In genomic region chr7:83835424-83835823, GRCh38 we compare ENCODE assay signal across 27 cellular contexts.
A peak's percentile ranks its signal among the peaks of the same experiment; 100 is the strongest.
DNase-seq lines count a peak whose midpoint lies in the region; ATAC-seq and TF ChIP-seq lines count a peak whose summit lies in the region.
"Had no signal": no experiment of that assay in that cellular context is flagged by ENCODE, and none has a peak within 500 bp of the region (broad histone marks: within the 10 kb centered on the region; RNA-seq: fewer than 3 reads in every experiment).

No MANE protein-coding gene starts in this region.

- no peak for TF ChIP-seq CTCF in endodermal cell (conservative IDR thresholded peaks at IDR 0.05)
- TF ChIP-seq CTCF in retinal pigment epithelial cell (conservative IDR thresholded peaks at IDR 0.05; ENCODE audit: low read depth, low read length), result no peak

- DNase-seq in RPMI7951 (ENCODE audit: low read depth), result peak; percentile 3
- no peak for DNase-seq in endodermal cell
- peak; percentile 77 for DNase-seq in retinal pigment epithelial cell (ENCODE audit: low read depth)
- no peak for DNase-seq in NCI-H1092 treated with DMSO at 0.1 percent for 48 hours (lab: John Stamatoyannopoulos, UW)
- DNase-seq: activated CD4-positive, alpha-beta T cell treated with anti-CD3 and anti-CD28 coated beads, Interleukin-2, amount 10 ng/mL, durations not matched to agents 7 days and 5 days; activated gamma-delta T cell treated with Interleukin-2 at 50 U/mL for 16 hours; activated naive CD8-positive, alpha-beta T cell treated with anti-CD3 and anti-CD28 coated beads, Interleukin-2, amount 10 ng/mL, durations not matched to agents 7 days and 5 days; activated T-cell treated with anti-CD3 and anti-CD28 coated beads, Interleukin-2, amount 50 U/mL, for 48 hours; body of pancreas; C1 segment of cervical spinal cord; hypothalamus; immature natural killer cell; KBM-7; NCI-H2081 treated with DMSO at 0.1 percent for 48 hours; NCI-H2227 treated with DMSO at 0.1 percent for 48 hours; NCI-H526 treated with DMSO at 0.1 percent for 48 hours; nephron progenitor cell; stimulated activated CD4-positive, alpha-beta T cell treated with anti-CD3 and anti-CD28 coated beads, Interleukin-15, amount 100 ng/mL, for 24 hours; substantia nigra; T-helper 1 cell; upper lobe of left lung had no signal

- H3K36me3 ChIP-seq in HUES6 (ENCODE audit: control insufficient read depth, insufficient read depth, low read length), result no peaks in the 10 kb centered on the region
- H3K36me3 ChIP-seq in endodermal cell (ENCODE audit: control insufficient read depth, insufficient read depth, low read length), result no peaks in the 10 kb centered on the region
- H3K36me3 ChIP-seq: SJSA1, upper lobe of left lung had no signal

- no peak overlapping the region for H3K27ac Mint-ChIP-seq in endodermal cell
- H3K27ac Mint-ChIP-seq: activated CD4-positive, alpha-beta T cell treated with anti-CD3 and anti-CD28 coated beads, Interleukin-2, amount 10 ng/mL, durations not matched to agents 7 days and 5 days; activated naive CD8-positive, alpha-beta T cell treated with anti-CD3 and anti-CD28 coated beads, Interleukin-2, amount 10 ng/mL, durations not matched to agents 7 days and 5 days; immature natural killer cell; nephron progenitor cell; stimulated activated memory B cell treated with anti-CD40 and anti-IgM and Interleukin-4, amounts not matched to agents 10 μg/mL and 1 μg/mL and 100 μg/mL, for 72 hours had no signal

- no peaks in the 10 kb centered on the region for H3K36me3 Mint-ChIP-seq in endodermal cell (ENCODE audit: low read depth)
- H3K36me3 Mint-ChIP-seq: activated naive CD8-positive, alpha-beta T cell treated with anti-CD3 and anti-CD28 coated beads, Interleukin-2, amount 10 ng/mL, durations not matched to agents 7 days and 5 days; immature natural killer cell; stimulated activated memory B cell treated with anti-CD40 and anti-IgM and Interleukin-4, amounts not matched to agents 10 μg/mL and 1 μg/mL and 100 μg/mL, for 72 hours; WTC11 had no signal

- H3K9me3 ChIP-seq in HUES6 (ENCODE audit: control insufficient read depth, insufficient read depth, low read depth, low read length) (no peaks in the 10 kb centered on the region), endodermal cell (ENCODE audit: control insufficient read depth, low read length) (no peaks in the 10 kb centered on the region)
- H3K9me3 ChIP-seq: body of pancreas, SJSA1, upper lobe of left lung had no signal

- H3K4me1 ChIP-seq in HUES6 (ENCODE audit: control insufficient read depth, insufficient read depth, low read length), result peaks cover 43% of the 10 kb centered on the region
- H3K4me1 ChIP-seq in endodermal cell (ENCODE audit: control insufficient read depth, insufficient read depth, low read length), result peaks cover 13% of the 10 kb centered on the region
- H3K4me1 ChIP-seq: body of pancreas, SJSA1, upper lobe of left lung had no signal

- H3K27me3 ChIP-seq in HUES6 (ENCODE audit: control insufficient read depth, insufficient read depth, low read length), result no peaks in the 10 kb centered on the region
- H3K27me3 ChIP-seq in endodermal cell (ENCODE audit: control insufficient read depth, insufficient read depth, low read length, poor library complexity, severe bottlenecking), result no peaks in the 10 kb centered on the region
- H3K27me3 ChIP-seq: body of pancreas, SJSA1, upper lobe of left lung had no signal

- no peaks in the 10 kb centered on the region for H3K9me3 Mint-ChIP-seq in endodermal cell
- H3K9me3 Mint-ChIP-seq: activated CD4-positive, alpha-beta T cell treated with anti-CD3 and anti-CD28 coated beads, Interleukin-2, amount 10 ng/mL, durations not matched to agents 7 days and 5 days; activated naive CD8-positive, alpha-beta T cell treated with anti-CD3 and anti-CD28 coated beads, Interleukin-2, amount 10 ng/mL, durations not matched to agents 7 days and 5 days; nephron progenitor cell; stimulated activated memory B cell treated with anti-CD40 and anti-IgM and Interleukin-4, amounts not matched to agents 10 μg/mL and 1 μg/mL and 100 μg/mL, for 72 hours; WTC11 had no signal

- peak overlapping the region; percentile 68; the same call in 1 of the 2 replicates for H3K27ac ChIP-seq in HUES6 (ENCODE audit: low read depth, low read length)
- H3K27ac ChIP-seq in endodermal cell (ENCODE audit: low read depth, low read length), result no peak overlapping the region
- H3K27ac ChIP-seq: body of pancreas, SJSA1, upper lobe of left lung had no signal

- H3K4me3 ChIP-seq in HUES6 (ENCODE audit: low read depth, low read length) (peak overlapping the region; percentile 44; the same call in 1 of the 2 replicates), endodermal cell (ENCODE audit: low read length) (no peak overlapping the region), retinal pigment epithelial cell (ENCODE audit: low read length) (no peak overlapping the region)
- H3K4me3 ChIP-seq: body of pancreas, SJSA1, upper lobe of left lung had no signal

- no peaks in the 10 kb centered on the region for H3K27me3 Mint-ChIP-seq in endodermal cell (ENCODE audit: insufficient read depth)
- H3K27me3 Mint-ChIP-seq: activated CD4-positive, alpha-beta T cell treated with anti-CD3 and anti-CD28 coated beads, Interleukin-2, amount 10 ng/mL, durations not matched to agents 7 days and 5 days; activated naive CD8-positive, alpha-beta T cell treated with anti-CD3 and anti-CD28 coated beads, Interleukin-2, amount 10 ng/mL, durations not matched to agents 7 days and 5 days; stimulated activated memory B cell treated with anti-CD40 and anti-IgM and Interleukin-4, amounts not matched to agents 10 μg/mL and 1 μg/mL and 100 μg/mL, for 72 hours had no signal

- H3K4me1 Mint-ChIP-seq in endodermal cell, result peaks cover 56% of the 10 kb centered on the region
- H3K4me1 Mint-ChIP-seq: activated CD4-positive, alpha-beta T cell treated with anti-CD3 and anti-CD28 coated beads, Interleukin-2, amount 10 ng/mL, durations not matched to agents 7 days and 5 days; activated naive CD8-positive, alpha-beta T cell treated with anti-CD3 and anti-CD28 coated beads, Interleukin-2, amount 10 ng/mL, durations not matched to agents 7 days and 5 days; immature natural killer cell; nephron progenitor cell; stimulated activated memory B cell treated with anti-CD40 and anti-IgM and Interleukin-4, amounts not matched to agents 10 μg/mL and 1 μg/mL and 100 μg/mL, for 72 hours had no signal

- ATAC-seq in GM18858 (IDR thresholded peaks at IDR 0.05; ENCODE audit: unreplicated experiment) (no peak), GM19328 (IDR thresholded peaks at IDR 0.05; ENCODE audit: unreplicated experiment) (no peak)
- ATAC-seq: body of pancreas; stimulated activated memory B cell treated with anti-CD40 and anti-IgM and Interleukin-4, amounts not matched to agents 10 μg/mL and 1 μg/mL and 100 μg/mL, for 72 hours; WTC11 had no signal

- H3K4me3 Mint-ChIP-seq in endodermal cell, result peak overlapping the region; percentile 46
- H3K4me3 Mint-ChIP-seq: activated CD4-positive, alpha-beta T cell treated with anti-CD3 and anti-CD28 coated beads, Interleukin-2, amount 10 ng/mL, durations not matched to agents 7 days and 5 days; activated naive CD8-positive, alpha-beta T cell treated with anti-CD3 and anti-CD28 coated beads, Interleukin-2, amount 10 ng/mL, durations not matched to agents 7 days and 5 days; immature natural killer cell; nephron progenitor cell; stimulated activated memory B cell treated with anti-CD40 and anti-IgM and Interleukin-4, amounts not matched to agents 10 μg/mL and 1 μg/mL and 100 μg/mL, for 72 hours; WTC11 had no signal

- H3K9ac ChIP-seq in HUES6 (ENCODE audit: low read length), result no peak overlapping the region
- no peak overlapping the region for H3K9ac ChIP-seq in endodermal cell (ENCODE audit: extremely low read depth, low read length, poor library complexity, severe bottlenecking)

Comparison
In these comparisons a context has a peak if more than half of its experiments do, and no peak if none do; other contexts are left out.
1. DNase-seq: peak in RPMI7951 (single experiment) and retinal pigment epithelial cell (single experiment); none in endodermal cell (single experiment) and NCI-H1092 treated with DMSO at 0.1 percent for 48 hours (single experiment).